Comparison of ENCODE assay signal across 8 cellular contexts in the genomic region with DNA sequence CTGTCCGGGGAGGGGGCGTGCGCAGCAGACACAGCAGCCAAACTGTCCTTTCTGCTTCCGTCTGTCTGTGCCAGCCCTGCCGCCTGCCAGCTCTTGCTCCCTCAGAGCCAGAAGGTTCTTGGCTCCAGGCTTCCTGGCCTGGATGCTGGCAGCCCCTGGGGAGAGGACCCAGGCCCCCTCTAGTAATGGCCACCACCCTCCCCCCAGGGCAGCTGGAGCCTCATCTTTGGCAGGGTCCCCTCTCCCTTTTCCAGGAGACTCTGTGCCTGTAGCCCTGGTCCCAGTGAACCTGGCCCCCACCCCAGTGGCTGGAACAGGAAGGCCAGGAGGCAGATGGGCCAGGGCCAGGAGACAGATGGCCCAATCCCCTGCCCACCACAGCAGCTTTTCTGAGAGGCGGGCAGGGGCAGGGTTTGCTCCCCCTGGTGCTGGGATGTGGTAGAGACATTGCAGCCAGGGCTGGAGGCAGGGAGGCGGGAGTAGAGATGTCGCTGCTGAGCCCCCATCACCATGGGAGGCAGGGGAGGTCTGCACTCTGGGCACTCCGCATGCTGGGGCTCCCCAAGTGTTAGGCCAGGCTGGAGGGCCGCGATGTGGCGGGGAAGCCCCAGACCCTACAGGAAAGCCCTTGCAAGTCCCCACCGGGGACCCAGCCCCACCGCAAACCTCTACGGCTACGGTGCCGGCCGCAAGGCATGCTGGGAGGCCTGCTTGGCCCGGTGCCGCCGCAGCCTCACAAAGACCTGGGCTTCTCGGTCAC. TPM values are rescaled to one million over a fixed set of nuclear protein-coding genes. Genes with fewer than 3 reads are reported as not detected.
DNase-seq lines count a peak whose midpoint lies in the region; ATAC-seq and TF ChIP-seq lines count a peak whose summit lies in the region.

No MANE protein-coding gene starts in this region.

- peak overlapping the region; percentile 47 to 72 (median 70) for H3K4me3 Mint-ChIP-seq in CD4-positive, CD25-positive, alpha-beta regulatory T cell

- no peaks in the 10 kb centered on the region for H3K27me3 ChIP-seq in CD4-positive, CD25-positive, alpha-beta regulatory T cell (ENCODE audit: control insufficient read depth, insufficient read depth, low read length)
- H3K27me3 ChIP-seq in HUES64 (ENCODE audit: insufficient read depth, low read length) (no peaks in the 10 kb centered on the region), ovary (no peaks in the 10 kb centered on the region), upper lobe of right lung (no peaks in the 10 kb centered on the region)

- CTCF ChIA-PET in RWPE1 (lab: Yijun Ruan, JAX): interaction anchor here (0.6 to 1.5 kb wide), 9 partner anchors 12 to 64 kb away, joined by 3 to 8 read pairs (median 4); a partner anchor contains a TSS

- peak overlapping the region; percentile 9 to 83 (median 54) for H3K27ac Mint-ChIP-seq in CD4-positive, CD25-positive, alpha-beta regulatory T cell

- WGBS in HUES64: 46% methylated on average over 22 of the region's 22 CpGs
- 30 to 61% (median 37%) methylated on average over 6 to 22 of the region's 22 CpGs for WGBS in ovary, 3 donors

- intact Hi-C loops in ovary (cut with DNase I): no loop called here
- intact Hi-C loops in upper lobe of right lung (cut with DNase I): no loop called here

- no peaks in the 10 kb centered on the region for H3K9me3 Mint-ChIP-seq in CD4-positive, CD25-positive, alpha-beta regulatory T cell

- peak overlapping the region; percentile 24; the same call in 1 of the 2 replicates for H3K9ac ChIP-seq in HUES64 (ENCODE audit: low read depth, low read length)

- peak; percentile 55 to 56 for ATAC-seq in CD4-positive, CD25-positive, alpha-beta regulatory T cell (ENCODE audit: low read depth in 2 of 2)
- ATAC-seq in upper lobe of right lung: peak; percentile 50

- TF ChIP-seq EP300 in ovary (IDR thresholded peaks at IDR 0.05): no peak

- no peak overlapping the region for H3K4me3 ChIP-seq in CD4-positive, CD25-positive, alpha-beta regulatory T cell (ENCODE audit: low read depth, low read length)
- H3K4me3 ChIP-seq in HUES64 (ENCODE audit: low read length) (peak overlapping the region; percentile 37), ovary (peak overlapping the region; percentile 25), upper lobe of right lung (peak overlapping the region; percentile 24)

- no peak for TF ChIP-seq POLR2A in ovary (IDR thresholded peaks at IDR 0.05)

- TF ChIP-seq CTCF in RWPE1 (conservative IDR thresholded peaks at IDR 0.05; ENCODE audit: low read depth) (peak; percentile 77), ovary (IDR thresholded peaks at IDR 0.05) (peak; percentile 40 to 56 (median 55)), upper lobe of right lung (IDR thresholded peaks at IDR 0.05) (peak; percentile 64)

- DNase-seq in CD4-positive, CD25-positive, alpha-beta regulatory T cell: peak; percentile 51 to 62 (median 57)
- DNase-seq in RWPE1 (ENCODE audit: low spot score) (peak; percentile 38), foreskin melanocyte (peak; percentile 45), ovary (peak; percentile 65 to 85 (median 75)), upper lobe of right lung (no peak), kidney glomerular epithelial cell (lab: John Stamatoyannopoulos, UW) (no peak)
- DNase-seq in activated naive CD4-positive, alpha-beta T cell treated with Interleukin-2 at 50 U/mL for 16 hours: peak; percentile 66

- no peaks in the 10 kb centered on the region for H3K27me3 Mint-ChIP-seq in CD4-positive, CD25-positive, alpha-beta regulatory T cell

- POLR2A ChIA-PET in RWPE1 (lab: Yijun Ruan, JAX; ENCODE audit: low non-redundant PET): interaction anchor here (0.9 kb wide), 1 partner anchor 61 kb away, joined by 3 read pairs; no protein-coding TSS in a partner anchor

- no peaks in the 10 kb centered on the region for H3K9me3 ChIP-seq in CD4-positive, CD25-positive, alpha-beta regulatory T cell (ENCODE audit: control insufficient read depth in 2 of 2, low read length in 2 of 2)
- no peaks in the 10 kb centered on the region for H3K9me3 ChIP-seq in HUES64 (ENCODE audit: insufficient read depth, low read depth, low read length)
- no peaks in the 10 kb centered on the region for H3K9me3 ChIP-seq in ovary
- H3K9me3 ChIP-seq in upper lobe of right lung: no peaks in the 10 kb centered on the region

- peak overlapping the region; percentile 70 for H3K27ac ChIP-seq in CD4-positive, CD25-positive, alpha-beta regulatory T cell (ENCODE audit: insufficient read depth, low read length, poor library complexity, severe bottlenecking)
- H3K27ac ChIP-seq in HUES64 (ENCODE audit: low read depth, low read length) (peak overlapping the region; percentile 62), RWPE1 (peak overlapping the region; percentile 67), ovary (peak overlapping the region; percentile 21 to 57), upper lobe of right lung (peak overlapping the region; percentile 77)

- H3K4me1 ChIP-seq in CD4-positive, CD25-positive, alpha-beta regulatory T cell (ENCODE audit: control insufficient read depth, insufficient read depth, low read length, poor library complexity, severe bottlenecking): peaks cover 27% of the 10 kb centered on the region
- H3K4me1 ChIP-seq in HUES64 (ENCODE audit: insufficient read depth, low read length): peaks cover 16% of the 10 kb centered on the region
- peaks cover 3% of the 10 kb centered on the region for H3K4me1 ChIP-seq in ovary (ENCODE audit: insufficient read depth)
- peaks cover 16% of the 10 kb centered on the region for H3K4me1 ChIP-seq in upper lobe of right lung

- H3K36me3 ChIP-seq in CD4-positive, CD25-positive, alpha-beta regulatory T cell (ENCODE audit: control insufficient read depth, insufficient read depth, low read length): peaks cover 38% of the 10 kb centered on the region
- H3K36me3 ChIP-seq in HUES64 (ENCODE audit: insufficient read depth, low read length) (peaks cover 27% of the 10 kb centered on the region), ovary (no peaks in the 10 kb centered on the region), upper lobe of right lung (peaks cover 63% of the 10 kb centered on the region)

- peaks cover 8% of the 10 kb centered on the region for H3K36me3 Mint-ChIP-seq in CD4-positive, CD25-positive, alpha-beta regulatory T cell

- H3K4me1 Mint-ChIP-seq in CD4-positive, CD25-positive, alpha-beta regulatory T cell: peaks cover 0 to 26% (median 9%) of the 10 kb centered on the region in 4 donors

RNA-seq across cellular contexts. Expression of a gene that starts 16.7 kb away (rescaled TPM):
- 149 TPM for total RNA-seq in CD4-positive, CD25-positive, alpha-beta regulatory T cell
- 10 to 100 TPM; 41.6 to 51.7 (median 45.0) TPM for polyA plus RNA-seq in CD4-positive, CD25-positive, alpha-beta regulatory T cell
- polyA plus RNA-seq in HUES64 (2013, experiment 1 of 2): 3.7 TPM
- polyA plus RNA-seq in HUES64 (2013, experiment 2 of 2): 4.8 TPM
- total RNA-seq in ovary (10 to 100 TPM; 10.7 to 24.9 (median 14.1) TPM), upper lobe of right lung (145 TPM)
- 10 to 100 TPM in 1 of 2 donors, 1 to 10 TPM in 1; 8.9 to 17.1 TPM for polyA plus RNA-seq in ovary

RNA-seq across cellular contexts. Expression of a gene that starts 27.7 kb away (rescaled TPM):
- 118 TPM for total RNA-seq in CD4-positive, CD25-positive, alpha-beta regulatory T cell
- 100 to 1,000 TPM in 1 of 4 donors, 10 to 100 TPM in 3; 77.7 to 112 (median 91.2) TPM for polyA plus RNA-seq in CD4-positive, CD25-positive, alpha-beta regulatory T cell
- polyA plus RNA-seq in HUES64 (2013, experiment 1 of 2): 52.7 TPM
- 68.0 TPM for polyA plus RNA-seq in HUES64 (2013, experiment 2 of 2)
- total RNA-seq in ovary: 100 to 1,000 TPM in 3 of 7 donors, 10 to 100 TPM in 4; 48.5 to 131 (median 92.7) TPM
- 100 to 1,000 TPM; 118 to 184 TPM for polyA plus RNA-seq in ovary
- 156 TPM for total RNA-seq in upper lobe of right lung

RNA-seq across cellular contexts. Expression of a gene that starts 42.9 kb away (rescaled TPM):
- 33.9 TPM for total RNA-seq in CD4-positive, CD25-positive, alpha-beta regulatory T cell
- polyA plus RNA-seq in CD4-positive, CD25-positive, alpha-beta regulatory T cell: 10 to 100 TPM; 15.3 to 24.5 (median 23.0) TPM
- 28.9 TPM for polyA plus RNA-seq in HUES64 (2013, experiment 1 of 2)
- 35.5 TPM for polyA plus RNA-seq in HUES64 (2013, experiment 2 of 2)
- total RNA-seq in ovary (10 to 100 TPM; 27.5 to 58.1 (median 40.8) TPM), upper lobe of right lung (27.1 TPM)
- polyA plus RNA-seq in ovary: 10 to 100 TPM; 12.7 to 34.9 TPM

RNA-seq across cellular contexts. Expression of a gene that starts 50.9 kb away (rescaled TPM):
- 3.6 TPM for total RNA-seq in CD4-positive, CD25-positive, alpha-beta regulatory T cell
- 10 to 100 TPM in 3 of 4 donors, 1 to 10 TPM in 1; 8.7 to 16.6 (median 15.8) TPM for polyA plus RNA-seq in CD4-positive, CD25-positive, alpha-beta regulatory T cell
- 2.8 TPM for polyA plus RNA-seq in HUES64 (2013, experiment 1 of 2)
- 4.8 TPM for polyA plus RNA-seq in HUES64 (2013, experiment 2 of 2)
- total RNA-seq in ovary: 10 to 100 TPM in 6 of 7 donors, 1 to 10 TPM in 1; 7.2 to 38.3 (median 18.6) TPM
- polyA plus RNA-seq in ovary: 10 to 100 TPM; 10.1 to 11.5 TPM
- 31.0 TPM for total RNA-seq in upper lobe of right lung

Comparison
In these comparisons a context has a peak if more than half of its experiments do, and no peak if none do; other contexts are left out.
1. DNase-seq: peak in CD4-positive, CD25-positive, alpha-beta regulatory T cell (3 of 3), RWPE1 (single experiment), activated naive CD4-positive, alpha-beta T cell treated with Interleukin-2 at 50 U/mL for 16 hours (single experiment), foreskin melanocyte (single experiment) and ovary (5 of 5); none in upper lobe of right lung (single experiment) and kidney glomerular epithelial cell (single experiment).
2. Peak in every context shown above with its lines, with median percentiles within 50 percentile points of each other: H3K27ac ChIP-seq and CTCF ChIP-seq.